ENCODE assay signal across 1 cellular context in the genomic region with DNA sequence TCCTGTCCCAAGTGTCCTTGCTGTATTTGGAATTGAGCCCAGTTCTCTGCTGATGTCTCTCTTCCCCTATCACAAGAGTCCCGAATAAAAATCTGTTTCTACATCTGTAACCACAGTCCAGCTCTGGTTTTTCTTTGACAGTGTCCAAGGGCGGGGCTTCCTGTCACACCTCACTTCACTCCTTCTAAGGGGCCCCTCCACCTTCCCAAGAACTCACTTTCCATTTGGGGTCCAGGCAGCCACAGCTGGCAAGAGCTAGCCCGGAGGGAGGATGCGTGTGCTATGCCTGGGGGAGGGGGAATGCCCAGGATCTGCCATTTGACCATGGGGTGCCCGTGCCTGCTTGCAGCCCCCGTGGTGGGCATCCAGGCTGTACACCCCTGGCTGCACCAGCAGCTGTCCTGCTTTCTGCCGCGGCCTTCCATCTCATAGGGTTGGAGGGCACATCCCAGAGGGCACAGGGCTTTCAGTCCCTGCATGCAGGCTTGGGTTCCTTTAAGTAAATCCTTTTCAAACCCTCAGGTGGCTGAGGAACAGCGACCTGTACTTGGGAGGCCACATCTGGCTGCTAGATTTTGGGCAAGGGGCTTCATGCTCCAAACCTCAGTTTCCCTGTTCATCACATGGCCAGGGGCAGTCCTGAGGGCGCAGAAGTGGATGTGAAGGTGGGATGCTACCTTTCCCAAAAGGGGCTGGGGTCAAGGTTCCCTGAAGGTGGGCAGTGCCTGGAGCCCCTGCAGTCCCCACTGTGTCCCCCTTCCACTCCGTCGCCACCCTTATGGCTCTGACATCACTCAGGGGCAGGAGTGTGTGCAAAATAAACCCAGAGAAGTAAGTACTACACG.
TF ChIP-seq lines count a peak whose summit lies in the region.

No MANE protein-coding gene starts in this region.

TF ChIP-seq in GM12878, 131 proteins besides CTCF, POLR2A, EP300 and RAD21 (continues in another document):
- TF ChIP-seq NBN (IDR thresholded peaks at IDR 0.05) (peak; percentile 41; the same call in 1 of the 2 replicates), IRF5 (IDR thresholded peaks at IDR 0.05; ENCODE audit: borderline replicate concordance) (no peak), NR2C2 (IDR thresholded peaks at IDR 0.05; ENCODE audit: borderline replicate concordance, control insufficient read depth, insufficient read length, low read depth) (no peak), ETV6 (conservative IDR thresholded peaks at IDR 0.05 in 1 of 2, IDR thresholded peaks at IDR 0.05 in 1 of 2; ENCODE audit: borderline replicate concordance in 1 of 2, low read depth in 1 of 2) (no peak), BHLHE40 (IDR thresholded peaks at IDR 0.05; ENCODE audit: borderline replicate concordance in 1 of 2, low read depth in 2 of 2, low read length in 1 of 2) (peak in 1 of 2 experiments; percentile 35; a peak in 1 of 4 replicates), TCF7 (IDR thresholded peaks at IDR 0.05; ENCODE audit: borderline replicate concordance) (no peak), ZBTB33 (IDR thresholded peaks at IDR 0.05) (no peak), HSF1 (IDR thresholded peaks at IDR 0.05; ENCODE audit: low read depth, low read length) (no peak), ATF7 (IDR thresholded peaks at IDR 0.05; ENCODE audit: low read depth) (no peak), RELB (IDR thresholded peaks at IDR 0.05; ENCODE audit: low read depth) (0 out of 2 replicates have a peak, but pooled peaks have one; percentile 45), BRCA1 (IDR thresholded peaks at IDR 0.05; ENCODE audit: low read depth, low read length) (no peak), NFYA (IDR thresholded peaks at IDR 0.05; ENCODE audit: borderline replicate concordance, low read depth, low read length) (no peak), IKZF1 (conservative IDR thresholded peaks at IDR 0.05) (peak; percentile 73), PML (IDR thresholded peaks at IDR 0.05; ENCODE audit: low read length) (no peak), DPF2 (IDR thresholded peaks at IDR 0.05) (0 out of 2 replicates have a peak, but pooled peaks have one; percentile 54), RUNX3 (IDR thresholded peaks at IDR 0.05; ENCODE audit: low read length) (no peak), RAD51 (IDR thresholded peaks at IDR 0.05) (no peak), CHD1 (IDR thresholded peaks at IDR 0.05; ENCODE audit: low read depth, low read length) (no peak), MYB (IDR thresholded peaks at IDR 0.05; ENCODE audit: borderline replicate concordance, low read depth, low read length) (no peak), HDGF (IDR thresholded peaks at IDR 0.05) (no peak), HCFC1 (IDR thresholded peaks at IDR 0.05; ENCODE audit: low read length) (no peak), ZNF384 (IDR thresholded peaks at IDR 0.05; ENCODE audit: borderline replicate concordance, low read depth, low read length) (no peak), SUZ12 (IDR thresholded peaks at IDR 0.05; ENCODE audit: unreplicated experiment) (no peak), MXI1 (IDR thresholded peaks at IDR 0.05; ENCODE audit: low read depth, low read length) (no peak), EED (IDR thresholded peaks at IDR 0.05; ENCODE audit: low read depth) (peak; percentile 87), CREM (IDR thresholded peaks at IDR 0.05; ENCODE audit: low read depth) (peak; percentile 60; the same call in 1 of the 2 replicates), RELA (IDR thresholded peaks at IDR 0.05; ENCODE audit: borderline replicate concordance, partially characterized antibody) (peak; percentile 38), GATAD2B (conservative IDR thresholded peaks at IDR 0.05; ENCODE audit: low read depth) (0 out of 2 replicates have a peak, but pooled peaks have one; percentile 42), EGR1 (IDR thresholded peaks at IDR 0.05; ENCODE audit: borderline replicate concordance in 1 of 2, low read depth in 2 of 2, low read length in 2 of 2) (no peak), IKZF2 (IDR thresholded peaks at IDR 0.05) (peak; percentile 57 to 64), KDM1A (IDR thresholded peaks at IDR 0.05; ENCODE audit: borderline replicate concordance) (no peak), SIN3A (IDR thresholded peaks at IDR 0.05; ENCODE audit: low read depth, low read length) (no peak), ZNF622 (IDR thresholded peaks at IDR 0.05) (no peak), MTA2 (IDR thresholded peaks at IDR 0.05; ENCODE audit: low read depth) (no peak), ZNF217 (IDR thresholded peaks at IDR 0.05) (no peak), BCL3 (IDR thresholded peaks at IDR 0.05; ENCODE audit: borderline replicate concordance, insufficient read depth, low read depth, low read length, poor library complexity, severe bottlenecking) (no peak)
- TF ChIP-seq, protein P1, sequence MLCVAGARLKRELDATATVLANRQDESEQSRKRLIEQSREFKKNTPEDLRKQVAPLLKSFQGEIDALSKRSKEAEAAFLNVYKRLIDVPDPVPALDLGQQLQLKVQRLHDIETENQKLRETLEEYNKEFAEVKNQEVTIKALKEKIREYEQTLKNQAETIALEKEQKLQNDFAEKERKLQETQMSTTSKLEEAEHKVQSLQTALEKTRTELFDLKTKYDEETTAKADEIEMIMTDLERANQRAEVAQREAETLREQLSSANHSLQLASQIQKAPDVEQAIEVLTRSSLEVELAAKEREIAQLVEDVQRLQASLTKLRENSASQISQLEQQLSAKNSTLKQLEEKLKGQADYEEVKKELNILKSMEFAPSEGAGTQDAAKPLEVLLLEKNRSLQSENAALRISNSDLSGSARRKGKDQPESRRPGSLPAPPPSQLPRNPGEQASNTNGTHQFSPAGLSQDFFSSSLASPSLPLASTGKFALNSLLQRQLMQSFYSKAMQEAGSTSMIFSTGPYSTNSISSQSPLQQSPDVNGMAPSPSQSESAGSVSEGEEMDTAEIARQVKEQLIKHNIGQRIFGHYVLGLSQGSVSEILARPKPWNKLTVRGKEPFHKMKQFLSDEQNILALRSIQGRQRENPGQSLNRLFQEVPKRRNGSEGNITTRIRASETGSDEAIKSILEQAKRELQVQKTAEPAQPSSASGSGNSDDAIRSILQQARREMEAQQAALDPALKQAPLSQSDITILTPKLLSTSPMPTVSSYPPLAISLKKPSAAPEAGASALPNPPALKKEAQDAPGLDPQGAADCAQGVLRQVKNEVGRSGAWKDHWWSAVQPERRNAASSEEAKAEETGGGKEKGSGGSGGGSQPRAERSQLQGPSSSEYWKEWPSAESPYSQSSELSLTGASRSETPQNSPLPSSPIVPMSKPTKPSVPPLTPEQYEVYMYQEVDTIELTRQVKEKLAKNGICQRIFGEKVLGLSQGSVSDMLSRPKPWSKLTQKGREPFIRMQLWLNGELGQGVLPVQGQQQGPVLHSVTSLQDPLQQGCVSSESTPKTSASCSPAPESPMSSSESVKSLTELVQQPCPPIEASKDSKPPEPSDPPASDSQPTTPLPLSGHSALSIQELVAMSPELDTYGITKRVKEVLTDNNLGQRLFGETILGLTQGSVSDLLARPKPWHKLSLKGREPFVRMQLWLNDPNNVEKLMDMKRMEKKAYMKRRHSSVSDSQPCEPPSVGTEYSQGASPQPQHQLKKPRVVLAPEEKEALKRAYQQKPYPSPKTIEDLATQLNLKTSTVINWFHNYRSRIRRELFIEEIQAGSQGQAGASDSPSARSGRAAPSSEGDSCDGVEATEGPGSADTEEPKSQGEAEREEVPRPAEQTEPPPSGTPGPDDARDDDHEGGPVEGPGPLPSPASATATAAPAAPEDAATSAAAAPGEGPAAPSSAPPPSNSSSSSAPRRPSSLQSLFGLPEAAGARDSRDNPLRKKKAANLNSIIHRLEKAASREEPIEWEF (IDR thresholded peaks at IDR 0.05; ENCODE audit: insufficient replicate concordance, low read depth, low read length): no peak
- TF ChIP-seq, protein P2, sequence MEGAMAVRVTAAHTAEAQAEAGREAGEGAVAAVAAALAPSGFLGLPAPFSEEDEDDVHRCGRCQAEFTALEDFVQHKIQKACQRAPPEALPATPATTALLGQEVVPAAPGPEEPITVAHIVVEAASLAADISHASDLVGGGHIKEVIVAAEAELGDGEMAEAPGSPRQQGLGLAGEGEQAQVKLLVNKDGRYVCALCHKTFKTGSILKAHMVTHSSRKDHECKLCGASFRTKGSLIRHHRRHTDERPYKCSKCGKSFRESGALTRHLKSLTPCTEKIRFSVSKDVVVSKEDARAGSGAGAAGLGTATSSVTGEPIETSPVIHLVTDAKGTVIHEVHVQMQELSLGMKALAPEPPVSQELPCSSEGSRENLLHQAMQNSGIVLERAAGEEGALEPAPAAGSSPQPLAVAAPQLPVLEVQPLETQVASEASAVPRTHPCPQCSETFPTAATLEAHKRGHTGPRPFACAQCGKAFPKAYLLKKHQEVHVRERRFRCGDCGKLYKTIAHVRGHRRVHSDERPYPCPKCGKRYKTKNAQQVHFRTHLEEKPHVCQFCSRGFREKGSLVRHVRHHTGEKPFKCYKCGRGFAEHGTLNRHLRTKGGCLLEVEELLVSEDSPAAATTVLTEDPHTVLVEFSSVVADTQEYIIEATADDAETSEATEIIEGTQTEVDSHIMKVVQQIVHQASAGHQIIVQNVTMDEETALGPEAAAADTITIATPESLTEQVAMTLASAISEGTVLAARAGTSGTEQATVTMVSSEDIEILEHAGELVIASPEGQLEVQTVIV (IDR thresholded peaks at IDR 0.05; ENCODE audit: borderline replicate concordance, partially characterized antibody): no peak
- TF ChIP-seq, protein P3, sequence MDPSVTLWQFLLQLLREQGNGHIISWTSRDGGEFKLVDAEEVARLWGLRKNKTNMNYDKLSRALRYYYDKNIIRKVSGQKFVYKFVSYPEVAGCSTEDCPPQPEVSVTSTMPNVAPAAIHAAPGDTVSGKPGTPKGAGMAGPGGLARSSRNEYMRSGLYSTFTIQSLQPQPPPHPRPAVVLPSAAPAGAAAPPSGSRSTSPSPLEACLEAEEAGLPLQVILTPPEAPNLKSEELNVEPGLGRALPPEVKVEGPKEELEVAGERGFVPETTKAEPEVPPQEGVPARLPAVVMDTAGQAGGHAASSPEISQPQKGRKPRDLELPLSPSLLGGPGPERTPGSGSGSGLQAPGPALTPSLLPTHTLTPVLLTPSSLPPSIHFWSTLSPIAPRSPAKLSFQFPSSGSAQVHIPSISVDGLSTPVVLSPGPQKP (IDR thresholded peaks at IDR 0.05; ENCODE audit: low read depth, low read length): no peak
- TF ChIP-seq, protein P4, sequence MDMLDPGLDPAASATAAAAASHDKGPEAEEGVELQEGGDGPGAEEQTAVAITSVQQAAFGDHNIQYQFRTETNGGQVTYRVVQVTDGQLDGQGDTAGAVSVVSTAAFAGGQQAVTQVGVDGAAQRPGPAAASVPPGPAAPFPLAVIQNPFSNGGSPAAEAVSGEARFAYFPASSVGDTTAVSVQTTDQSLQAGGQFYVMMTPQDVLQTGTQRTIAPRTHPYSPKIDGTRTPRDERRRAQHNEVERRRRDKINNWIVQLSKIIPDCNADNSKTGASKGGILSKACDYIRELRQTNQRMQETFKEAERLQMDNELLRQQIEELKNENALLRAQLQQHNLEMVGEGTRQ (IDR thresholded peaks at IDR 0.05; ENCODE audit: borderline replicate concordance, low read depth, low read length): no peak
